ENCODE assay signal across 9 cellular contexts in genomic region chr16:66751992-66752322, GRCh38. TPM values are rescaled to one million over a fixed set of nuclear protein-coding genes. Genes with fewer than 3 reads are reported as not detected.
DNase-seq lines count a peak whose midpoint lies in the region; ATAC-seq, FAIRE-seq and TF ChIP-seq lines count a peak whose summit lies in the region.
"Had no signal": no experiment of that assay in that cellular context is flagged by ENCODE, and none has a peak within 500 bp of the region (broad histone marks: within the 10 kb centered on the region; RNA-seq: fewer than 3 reads in every experiment).

No MANE protein-coding gene starts in this region.

- H3K4me3 Mint-ChIP-seq in naive thymus-derived CD8-positive, alpha-beta T cell: peak overlapping the region; percentile 77 to 87 (median 81)

- H2BK15ac ChIP-seq in IMR-90 (ENCODE audit: low read depth, low read length): no peak overlapping the region; the same call in 2 of the 3 replicates

- DNase-seq in AG04450 (ENCODE audit: low read depth, low spot score): no peak
- no peak for DNase-seq in IMR-90
- no peak for DNase-seq in bronchial epithelial cell (ENCODE audit: low read depth)
- no peak for DNase-seq in naive thymus-derived CD8-positive, alpha-beta T cell
- no peak for DNase-seq in SHP77 treated with DMSO at 0.1 percent for 48 hours (lab: John Stamatoyannopoulos, UW)

- TF ChIP-seq CTCF in AG04450 (IDR thresholded peaks at IDR 0.05; ENCODE audit: low read depth, low read length) (no peak), IMR-90 (conservative IDR thresholded peaks at IDR 0.05; ENCODE audit: low read depth, low read length) (no peak), bronchial epithelial cell (IDR thresholded peaks at IDR 0.05; ENCODE audit: insufficient read depth, low read length, severe bottlenecking) (no peak)

- CTCF ChIA-PET in AG04450 (lab: Charles Lee): interaction anchor here (0.6 to 3.0 kb wide), 31 partner anchors 10 to 346 kb away, joined by 3 to 56 read pairs (median 5); partner anchors contain the start of gene NAE1
- CTCF ChIA-PET in IMR-90 (lab: Yijun Ruan, JAX): interaction anchor here (0.7 to 2.2 kb wide), 8 partner anchors 10 to 158 kb away, joined by 3 to 10 read pairs (median 4); partner anchors contain the start of gene NAE1

- POLR2A ChIA-PET in AG04450 (lab: Yijun Ruan, JAX) (interaction anchor here (1.1 to 1.6 kb wide), 3 partner anchors 10 to 91 kb away, joined by 3 to 13 read pairs (median 4); no protein-coding TSS in a partner anchor), IMR-90 (lab: Charles Lee; ENCODE audit: unreplicated experiment) (no interaction called here)
- POLR2A ChIA-PET in naive thymus-derived CD8-positive, alpha-beta T cell (lab: Charles Lee): interaction anchor here (0.8 to 2.9 kb wide), 11 partner anchors 10 to 230 kb away, joined by 3 to 9 read pairs (median 3); partner anchors contain the start of genes CKLF, CMTM3 and NAE1

- BruUV-seq in IMR-90 (replicated peaks; lab: Mats Ljungman, UMichigan): no TSS peak

- peak overlapping the region; percentile 96 for H3K23ac ChIP-seq in IMR-90 (ENCODE audit: low read depth, low read length)

- no peak for TF ChIP-seq RAD21 in IMR-90 (IDR thresholded peaks at IDR 0.05; ENCODE audit: low read length)

- peak overlapping the region; percentile 93; the same call in 1 of the 2 replicates for H3K14ac ChIP-seq in IMR-90 (replicated peaks; ENCODE audit: low read depth, low read length)

- H2BK120ac ChIP-seq in IMR-90 (ENCODE audit: low read depth, low read length): peak overlapping the region; percentile 65; the same call in 1 of the 2 replicates

- H3K4me2 ChIP-seq in IMR-90 (ENCODE audit: low read depth, low read length): peak overlapping the region; percentile 92

- H3K9me1 ChIP-seq in IMR-90 (ENCODE audit: insufficient read depth, low read length): peaks cover 2% of the 10 kb centered on the region; the same call in 1 of the 2 replicates

- H3K4ac ChIP-seq in IMR-90 (ENCODE audit: low read depth, low read length): peak overlapping the region; percentile 76; the same call in 1 of the 2 replicates

- H4K8ac ChIP-seq in IMR-90 (ENCODE audit: low read depth in 2 of 2, low read length in 2 of 2): peak overlapping the region; percentile 75 to 98

- no peak overlapping the region for H2AK9ac ChIP-seq in IMR-90 (replicated peaks; ENCODE audit: low read depth, low read length, poor library complexity)

- peak overlapping the region; percentile 61; the same call in 1 of the 2 replicates for H2BK20ac ChIP-seq in IMR-90 (ENCODE audit: low read depth, low read length)

- H2AFZ ChIP-seq in IMR-90 (replicated peaks; ENCODE audit: low read length, poor library complexity): peak overlapping the region; percentile 89

- H4K5ac ChIP-seq in IMR-90 (ENCODE audit: low read depth, low read length): peak overlapping the region; percentile 85; the same call in 1 of the 2 replicates

- H3K56ac ChIP-seq in IMR-90 (ENCODE audit: extremely low read depth, insufficient read depth, low read length): peak overlapping the region; percentile 20; the same call in 1 of the 2 replicates

- peaks cover 38% of the 10 kb centered on the region for H4K20me1 ChIP-seq in IMR-90 (ENCODE audit: insufficient read depth, low read length)

- H3K79me1 ChIP-seq in IMR-90 (ENCODE audit: low read depth in 1 of 2, low read length in 2 of 2): peaks cover 16 to 33% of the 10 kb centered on the region in 2 experiments

- no peak overlapping the region for H2BK5ac ChIP-seq in IMR-90 (ENCODE audit: low read depth, low read length, poor library complexity, severe bottlenecking)

- H3K4me1 Mint-ChIP-seq in naive thymus-derived CD8-positive, alpha-beta T cell: peaks cover 21 to 43% (median 39%) of the 10 kb centered on the region in 4 donors

- peaks cover 4% of the 10 kb centered on the region for H3K4me1 ChIP-seq in IMR-90 (ENCODE audit: control insufficient read depth, insufficient read depth, low read length)

- H3K9me3 Mint-ChIP-seq in naive thymus-derived CD8-positive, alpha-beta T cell: no peaks in the 10 kb centered on the region

- no peak for TF ChIP-seq POLR2A in IMR-90 (IDR thresholded peaks at IDR 0.05; ENCODE audit: low read depth, low read length)

- H3K27me3 Mint-ChIP-seq in naive thymus-derived CD8-positive, alpha-beta T cell: peaks cover 2 to 8% (median 2%) of the 10 kb centered on the region in 5 donors

- H3K27ac ChIP-seq in AG04450 (ENCODE audit: low read depth, low read length) (no peak overlapping the region), IMR-90 (ENCODE audit: insufficient read depth, low read length) (no peak overlapping the region)

- peak overlapping the region; percentile 53; the same call in 1 of the 2 replicates for H4K91ac ChIP-seq in IMR-90 (ENCODE audit: insufficient read depth, low read depth, low read length)

- H3K9me3 ChIP-seq in AG04450 (ENCODE audit: control insufficient read depth, insufficient read depth, low read length) (no peaks in the 10 kb centered on the region; the same call in 1 of the 2 replicates), IMR-90 (ENCODE audit: control insufficient read depth, insufficient read depth, low read length) (no peaks in the 10 kb centered on the region)

- no peak for FAIRE-seq in bronchial epithelial cell (lab: Jason Lieb, UNC)
- FAIRE-seq: colon had no signal

- intact Hi-C loops in IMR-90 (cut with micrococcal nuclease): loop anchor here (5.0 kb wide), 1 partner anchor 115 kb away; no protein-coding TSS in a partner anchor

- peak overlapping the region; percentile 56; the same call in 1 of the 2 replicates for H3K9ac ChIP-seq in IMR-90 (ENCODE audit: low read depth, low read length)

- WGBS in IMR-90 (ENCODE audit: extremely low coverage in 2 of 2, insufficient read length in 1 of 2), 2 experiments: 100% methylated on average over 1 of the region's 3 CpGs; no CpG with 5 or more reads in 1 of the 2 experiments

- dilution Hi-C loops in IMR-90 (cut with HindIII; ENCODE audit: low sequenced_read_pairs, unreplicated experiment): no loop called here

- no peak overlapping the region for H2AK5ac ChIP-seq in IMR-90 (ENCODE audit: low read depth, low read length)

- H3K4me3 ChIP-seq in AG04450 (ENCODE audit: low read depth, low read length) (peak overlapping the region; percentile 39), IMR-90 (ENCODE audit: insufficient read depth, low read depth, low read length) (peak overlapping the region; percentile 90; the same call in 1 of the 2 replicates), bronchial epithelial cell (ENCODE audit: low read depth, low read length) (peak overlapping the region; percentile 98)

- ATAC-seq in IMR-90 (ENCODE audit: low read depth) (no peak), HG02981 (IDR thresholded peaks at IDR 0.05; ENCODE audit: unreplicated experiment) (no peak), GM18873 (IDR thresholded peaks at IDR 0.05; ENCODE audit: low FRiP score, unreplicated experiment) (no peak), GM18502 (IDR thresholded peaks at IDR 0.05; ENCODE audit: poor library complexity, unreplicated experiment) (no peak)
- peak; percentile 1 for ATAC-seq in naive thymus-derived CD8-positive, alpha-beta T cell

- H3K36me3 Mint-ChIP-seq in naive thymus-derived CD8-positive, alpha-beta T cell: peaks cover 0 to 25% (median 3%) of the 10 kb centered on the region in 3 donors

- H3K18ac ChIP-seq in IMR-90 (ENCODE audit: low read depth, low read length): peak overlapping the region; percentile 68; the same call in 1 of the 2 replicates

- peaks cover 7% of the 10 kb centered on the region for H3K27me3 ChIP-seq in AG04450 (ENCODE audit: control insufficient read depth, insufficient read depth, low read length)
- H3K27me3 ChIP-seq in IMR-90 (ENCODE audit: control insufficient read depth, insufficient read depth, low read length): peaks cover 9% of the 10 kb centered on the region
- H3K27me3 ChIP-seq in bronchial epithelial cell (ENCODE audit: control insufficient read depth, insufficient read depth, low read length): no peaks in the 10 kb centered on the region

- peaks cover 18% of the 10 kb centered on the region for H3K36me3 ChIP-seq in IMR-90 (ENCODE audit: control insufficient read depth, insufficient read depth, low read length)
- peaks cover 7% of the 10 kb centered on the region for H3K36me3 ChIP-seq in bronchial epithelial cell (ENCODE audit: control insufficient read depth, insufficient read depth, low read length)

- in situ Hi-C loops in IMR-90 (cut with MboI; ENCODE audit: low sequenced_read_pairs): no loop called here

- peak overlapping the region; percentile 69 to 94 (median 90) for H3K27ac Mint-ChIP-seq in naive thymus-derived CD8-positive, alpha-beta T cell

TF ChIP-seq in IMR-90, 13 proteins besides CTCF, POLR2A, EP300 and RAD21 (continues in another document):
- TF ChIP-seq MAZ (IDR thresholded peaks at IDR 0.05; ENCODE audit: borderline replicate concordance, low read depth, low read length): no peak
- TF ChIP-seq NFE2L2 (IDR thresholded peaks at IDR 0.05; ENCODE audit: low read depth, low read length): no peak

RNA-seq across cellular contexts. Expression of gene DYNC1LI2, which starts 0.5 kb away (rescaled TPM):
- polyA plus RNA-seq in AG04450 (2011; rRNA removed) (86.7 and 88.5 TPM in 2 replicates), IMR-90 (2012; rRNA removed) (54.2 and 65.3 TPM in 2 replicates)
- polyA minus RNA-seq in AG04450 (2011; rRNA and poly(A)+ RNA removed): 60.9 and 88.0 TPM in 2 replicates
- total RNA-seq in IMR-90 (2012; rRNA removed) (88.4 and 98.9 TPM in 2 replicates), bronchial epithelial cell (127 and 138 TPM in 2 replicates)
- 132 and 238 TPM in 2 replicates for polyA plus RNA-seq in IMR-90 (2012; cell fraction: cytosol; rRNA removed)
- polyA plus RNA-seq in IMR-90 (2012; cell fraction: nucleus; rRNA removed; ENCODE audit: low replicate concordance): 144 and 334 TPM in 2 replicates
- 10 to 100 TPM; 89.2 to 95.2 TPM for total RNA-seq in naive thymus-derived CD8-positive, alpha-beta T cell
- polyA plus RNA-seq in naive thymus-derived CD8-positive, alpha-beta T cell: 10 to 100 TPM; 25.7 to 37.3 (median 27.3) TPM

RNA-seq across cellular contexts. Expression of gene TERB1, which starts 49.4 kb away (rescaled TPM):
- not detected in 2 replicates for polyA plus RNA-seq in AG04450 (2011; rRNA removed)
- polyA minus RNA-seq in AG04450 (2011; rRNA and poly(A)+ RNA removed): not detected in 2 replicates
- under 0.01 TPM in 1 of 2 replicates, not detected in the other for total RNA-seq in IMR-90 (2012; rRNA removed)
- not detected in 2 replicates for polyA plus RNA-seq in IMR-90 (2012; rRNA removed)
- polyA plus RNA-seq in IMR-90 (2012; cell fraction: cytosol; rRNA removed): not detected in 2 replicates
- 0.10 TPM in 1 of 2 replicates, not detected in the other for polyA plus RNA-seq in IMR-90 (2012; cell fraction: nucleus; rRNA removed; ENCODE audit: low replicate concordance)
- total RNA-seq in bronchial epithelial cell: 0.26 TPM in 2 replicates
- under 1 TPM; 0.25 to 0.81 TPM for total RNA-seq in naive thymus-derived CD8-positive, alpha-beta T cell
- polyA plus RNA-seq in naive thymus-derived CD8-positive, alpha-beta T cell: not detected

RNA-seq across cellular contexts. Expression of gene CMTM4, which starts 55.4 kb away (rescaled TPM):
- 16.4 and 19.2 TPM in 2 replicates for polyA plus RNA-seq in AG04450 (2011; rRNA removed)
- polyA minus RNA-seq in AG04450 (2011; rRNA and poly(A)+ RNA removed): 25.2 and 29.4 TPM in 2 replicates
- 14.5 and 15.8 TPM in 2 replicates for total RNA-seq in IMR-90 (2012; rRNA removed)
- 8.3 and 9.0 TPM in 2 replicates for polyA plus RNA-seq in IMR-90 (2012; rRNA removed)
- polyA plus RNA-seq in IMR-90 (2012; cell fraction: cytosol; rRNA removed): 6.4 and 6.6 TPM in 2 replicates
- polyA plus RNA-seq in IMR-90 (2012; cell fraction: nucleus; rRNA removed; ENCODE audit: low replicate concordance): 9.1 and 16.7 TPM in 2 replicates
- total RNA-seq in bronchial epithelial cell: 73.0 and 83.2 TPM in 2 replicates
- 1 to 10 TPM; 2.0 to 3.1 TPM for total RNA-seq in naive thymus-derived CD8-positive, alpha-beta T cell
- polyA plus RNA-seq in naive thymus-derived CD8-positive, alpha-beta T cell: under 1 TPM in 2 of 3 donors, not detected in 1; 0.15 to 0.26 TPM

Comparison
In these comparisons a context has a peak if more than half of its experiments do, and no peak if none do; other contexts are left out.
1. H3K4me3 ChIP-seq: peak in every context shown above with its lines; median percentile 98 in bronchial epithelial cell; 90 in IMR-90; 39 in AG04450.
2. ATAC-seq: peak in naive thymus-derived CD8-positive, alpha-beta T cell (2 of 2); none in IMR-90 (single experiment), HG02981 (single experiment), GM18873 (single experiment) and GM18502 (single experiment).